Comparison of ENCODE assay signal across 8 cellular contexts in the genomic region with DNA sequence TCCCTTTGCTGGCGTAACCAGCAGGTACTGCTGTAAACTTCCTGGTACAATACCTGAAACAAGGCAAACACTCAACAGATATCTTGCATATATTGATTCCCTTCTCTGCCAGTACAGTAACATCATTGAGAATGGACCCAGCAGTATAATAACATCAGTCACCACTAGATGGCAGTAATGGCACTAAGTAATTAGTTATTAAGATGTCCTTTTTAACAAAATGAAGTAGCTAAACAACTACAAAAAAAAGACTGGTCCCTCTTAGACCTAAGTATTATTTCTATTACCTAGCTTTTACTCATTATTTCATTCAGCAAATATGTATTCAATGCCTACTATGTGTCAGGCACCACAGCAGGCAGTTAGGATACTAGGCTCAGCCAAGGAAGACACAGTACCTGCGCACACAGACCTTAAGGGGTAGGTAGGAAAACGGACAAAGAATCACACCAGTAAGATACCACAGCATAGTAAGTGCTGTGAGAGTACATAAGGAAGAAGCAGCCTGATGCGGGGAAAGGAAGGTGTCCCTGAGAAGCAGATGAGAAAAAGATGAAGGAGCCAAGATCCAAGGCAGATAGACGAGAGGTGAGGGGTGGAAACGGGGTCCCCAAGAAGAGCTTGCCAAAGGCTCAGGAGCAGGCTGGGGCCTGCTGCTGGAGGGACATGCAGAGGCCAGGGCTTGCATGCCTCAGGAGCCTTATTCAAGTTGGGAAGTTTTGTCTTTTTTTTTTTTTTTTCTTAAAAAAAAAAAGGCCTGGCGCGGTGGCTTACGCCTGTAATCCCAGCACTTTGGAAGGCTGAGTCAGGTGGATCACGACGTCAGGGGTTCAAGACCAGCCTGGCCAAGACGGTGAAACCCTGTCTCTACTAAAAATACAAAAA.
DNase-seq lines count a peak whose midpoint lies in the region; ATAC-seq and TF ChIP-seq lines count a peak whose summit lies in the region.

No MANE protein-coding gene starts in this region.

- peak overlapping the region in 1 of 4 donors; percentile 16 for H3K27ac ChIP-seq in Peyer's patch

- CTCF ChIA-PET in activated CD8-positive, alpha-beta memory T cell treated with anti-CD3 and anti-CD28 coated beads, Interleukin-2, amount 10 ng/mL, durations not matched to agents 7 days and 5 days (lab: Charles Lee), result interaction anchor here (0.5 to 5.3 kb wide), 33 partner anchors 9 to 700 kb away, joined by 3 to 54 read pairs (median 5); a partner anchor contains a TSS

- TF ChIP-seq CTCF in Peyer's patch (IDR thresholded peaks at IDR 0.05), result peak; percentile 71 to 92 (median 90)

- intact Hi-C loops in left colon (cut with DNase I, micrococcal nuclease), result loop anchor here in 1 of 2 donors (10.0 kb wide), 1 partner anchor 227 kb away; no protein-coding TSS in a partner anchor

- DNase-seq in activated CD8-positive, alpha-beta memory T cell treated with anti-CD3 and anti-CD28 coated beads, Interleukin-2, amount 10 ng/mL, durations not matched to agents 7 days and 5 days, result no peak
- DNase-seq in activated CD8-positive, alpha-beta memory T cell treated with anti-CD3 and anti-CD28 coated beads for 24 hours, result no peak
- DNase-seq in Kasumi-1 (lab: John Stamatoyannopoulos, UW), result peak; percentile 80 to 86
- DNase-seq in Peyer's patch, result peak in 1 of 3 donors; percentile 45
- peak; percentile 71 for DNase-seq in central memory CD4-positive, alpha-beta T cell
- DNase-seq in left colon, result no peak
- peak; percentile 98 for DNase-seq in superior temporal gyrus (ENCODE audit: extremely low spot score)

- H3K4me3 ChIP-seq in Peyer's patch, result no peak overlapping the region

- H3K4me3 Mint-ChIP-seq in activated CD8-positive, alpha-beta memory T cell treated with anti-CD3 and anti-CD28 coated beads, Interleukin-2, amount 10 ng/mL, durations not matched to agents 7 days and 5 days, result no peak overlapping the region

- no peaks in the 10 kb centered on the region for H3K27me3 ChIP-seq in Peyer's patch

- no peaks in the 10 kb centered on the region for H3K27me3 Mint-ChIP-seq in activated CD8-positive, alpha-beta memory T cell treated with anti-CD3 and anti-CD28 coated beads, Interleukin-2, amount 10 ng/mL, durations not matched to agents 7 days and 5 days

- TF ChIP-seq POLR2A in Peyer's patch (IDR thresholded peaks at IDR 0.05), result no peak

- peaks cover 0 to 6% (median 0%) of the 10 kb centered on the region in 4 donors for H3K4me1 ChIP-seq in Peyer's patch

- no peaks in the 10 kb centered on the region for H3K36me3 ChIP-seq in Peyer's patch

- H3K27ac Mint-ChIP-seq in activated CD8-positive, alpha-beta memory T cell treated with anti-CD3 and anti-CD28 coated beads, Interleukin-2, amount 10 ng/mL, durations not matched to agents 7 days and 5 days, result no peak overlapping the region

- peaks cover 13% of the 10 kb centered on the region for H3K4me1 Mint-ChIP-seq in activated CD8-positive, alpha-beta memory T cell treated with anti-CD3 and anti-CD28 coated beads, Interleukin-2, amount 10 ng/mL, durations not matched to agents 7 days and 5 days

- peak; percentile 86 for ATAC-seq in activated CD8-positive, alpha-beta memory T cell treated with anti-CD3 and anti-CD28 coated beads, Interleukin-2, amount 10 ng/mL, durations not matched to agents 7 days and 5 days
- ATAC-seq in GM21737 (IDR thresholded peaks at IDR 0.05; ENCODE audit: unreplicated experiment) (peak; percentile 67), left colon (peak; percentile 83)

- H3K9me3 ChIP-seq in Peyer's patch, result no peaks in the 10 kb centered on the region

- H3K36me3 Mint-ChIP-seq in activated CD8-positive, alpha-beta memory T cell treated with anti-CD3 and anti-CD28 coated beads, Interleukin-2, amount 10 ng/mL, durations not matched to agents 7 days and 5 days, result peaks cover 3% of the 10 kb centered on the region

- no peaks in the 10 kb centered on the region for H3K9me3 Mint-ChIP-seq in activated CD8-positive, alpha-beta memory T cell treated with anti-CD3 and anti-CD28 coated beads, Interleukin-2, amount 10 ng/mL, durations not matched to agents 7 days and 5 days (ENCODE audit: low read depth)

Comparison
In these comparisons a context has a peak if more than half of its experiments do, and no peak if none do; other contexts are left out.
1. DNase-seq: peak in Kasumi-1 (2 of 2), central memory CD4-positive, alpha-beta T cell (single experiment) and superior temporal gyrus (single experiment); none in activated CD8-positive, alpha-beta memory T cell treated with anti-CD3 and anti-CD28 coated beads, Interleukin-2, amount 10 ng/mL, durations not matched to agents 7 days and 5 days (single experiment), activated CD8-positive, alpha-beta memory T cell treated with anti-CD3 and anti-CD28 coated beads for 24 hours (single experiment) and left colon (0 of 2).
2. Peak in every context shown above with its lines, with median percentiles within 50 percentile points of each other: ATAC-seq.